Comparison of ENCODE assay signal across 2 cellular contexts in the genomic region with DNA sequence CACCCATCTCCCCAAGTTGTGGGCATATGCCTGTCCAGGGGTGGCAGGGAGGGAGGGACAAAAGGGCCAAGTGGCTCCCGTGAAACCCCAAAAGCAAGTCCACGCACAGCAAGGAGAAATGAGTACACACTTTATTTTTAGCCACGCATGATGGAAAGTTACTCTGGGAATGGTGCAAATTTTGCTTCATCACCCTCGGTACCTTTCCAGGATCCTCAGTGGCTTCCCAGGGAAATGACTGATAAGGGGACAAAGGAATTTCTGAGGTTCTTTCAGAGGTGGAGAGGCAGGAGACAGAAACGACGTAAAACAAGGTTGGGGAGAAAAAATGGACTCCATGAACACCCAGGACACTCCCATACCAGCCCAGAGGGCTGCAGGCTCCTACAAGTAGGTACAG.
TF ChIP-seq lines count a peak whose summit lies in the region.

No MANE protein-coding gene starts in this region.

TF ChIP-seq in GM23338, 12 proteins besides CTCF, POLR2A, EP300 and RAD21 (continued from another document):
- TF ChIP-seq, protein P1, sequence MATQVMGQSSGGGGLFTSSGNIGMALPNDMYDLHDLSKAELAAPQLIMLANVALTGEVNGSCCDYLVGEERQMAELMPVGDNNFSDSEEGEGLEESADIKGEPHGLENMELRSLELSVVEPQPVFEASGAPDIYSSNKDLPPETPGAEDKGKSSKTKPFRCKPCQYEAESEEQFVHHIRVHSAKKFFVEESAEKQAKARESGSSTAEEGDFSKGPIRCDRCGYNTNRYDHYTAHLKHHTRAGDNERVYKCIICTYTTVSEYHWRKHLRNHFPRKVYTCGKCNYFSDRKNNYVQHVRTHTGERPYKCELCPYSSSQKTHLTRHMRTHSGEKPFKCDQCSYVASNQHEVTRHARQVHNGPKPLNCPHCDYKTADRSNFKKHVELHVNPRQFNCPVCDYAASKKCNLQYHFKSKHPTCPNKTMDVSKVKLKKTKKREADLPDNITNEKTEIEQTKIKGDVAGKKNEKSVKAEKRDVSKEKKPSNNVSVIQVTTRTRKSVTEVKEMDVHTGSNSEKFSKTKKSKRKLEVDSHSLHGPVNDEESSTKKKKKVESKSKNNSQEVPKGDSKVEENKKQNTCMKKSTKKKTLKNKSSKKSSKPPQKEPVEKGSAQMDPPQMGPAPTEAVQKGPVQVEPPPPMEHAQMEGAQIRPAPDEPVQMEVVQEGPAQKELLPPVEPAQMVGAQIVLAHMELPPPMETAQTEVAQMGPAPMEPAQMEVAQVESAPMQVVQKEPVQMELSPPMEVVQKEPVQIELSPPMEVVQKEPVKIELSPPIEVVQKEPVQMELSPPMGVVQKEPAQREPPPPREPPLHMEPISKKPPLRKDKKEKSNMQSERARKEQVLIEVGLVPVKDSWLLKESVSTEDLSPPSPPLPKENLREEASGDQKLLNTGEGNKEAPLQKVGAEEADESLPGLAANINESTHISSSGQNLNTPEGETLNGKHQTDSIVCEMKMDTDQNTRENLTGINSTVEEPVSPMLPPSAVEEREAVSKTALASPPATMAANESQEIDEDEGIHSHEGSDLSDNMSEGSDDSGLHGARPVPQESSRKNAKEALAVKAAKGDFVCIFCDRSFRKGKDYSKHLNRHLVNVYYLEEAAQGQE (IDR thresholded peaks at IDR 0.05; ENCODE audit: unreplicated experiment): no peak
- no peak for TF ChIP-seq CREB1 (CRISPR knock-in tag; IDR thresholded peaks at IDR 0.05; ENCODE audit: low read depth)
- TF ChIP-seq POLR2AphosphoS5 (IDR thresholded peaks at IDR 0.05; ENCODE audit: low read depth): no peak
- TF ChIP-seq STAT1 (IDR thresholded peaks at IDR 0.05; ENCODE audit: unreplicated experiment): no peak
- no peak for TF ChIP-seq EZH2phosphoT487 (IDR thresholded peaks at IDR 0.05; ENCODE audit: unreplicated experiment)
- TF ChIP-seq, protein P2, sequence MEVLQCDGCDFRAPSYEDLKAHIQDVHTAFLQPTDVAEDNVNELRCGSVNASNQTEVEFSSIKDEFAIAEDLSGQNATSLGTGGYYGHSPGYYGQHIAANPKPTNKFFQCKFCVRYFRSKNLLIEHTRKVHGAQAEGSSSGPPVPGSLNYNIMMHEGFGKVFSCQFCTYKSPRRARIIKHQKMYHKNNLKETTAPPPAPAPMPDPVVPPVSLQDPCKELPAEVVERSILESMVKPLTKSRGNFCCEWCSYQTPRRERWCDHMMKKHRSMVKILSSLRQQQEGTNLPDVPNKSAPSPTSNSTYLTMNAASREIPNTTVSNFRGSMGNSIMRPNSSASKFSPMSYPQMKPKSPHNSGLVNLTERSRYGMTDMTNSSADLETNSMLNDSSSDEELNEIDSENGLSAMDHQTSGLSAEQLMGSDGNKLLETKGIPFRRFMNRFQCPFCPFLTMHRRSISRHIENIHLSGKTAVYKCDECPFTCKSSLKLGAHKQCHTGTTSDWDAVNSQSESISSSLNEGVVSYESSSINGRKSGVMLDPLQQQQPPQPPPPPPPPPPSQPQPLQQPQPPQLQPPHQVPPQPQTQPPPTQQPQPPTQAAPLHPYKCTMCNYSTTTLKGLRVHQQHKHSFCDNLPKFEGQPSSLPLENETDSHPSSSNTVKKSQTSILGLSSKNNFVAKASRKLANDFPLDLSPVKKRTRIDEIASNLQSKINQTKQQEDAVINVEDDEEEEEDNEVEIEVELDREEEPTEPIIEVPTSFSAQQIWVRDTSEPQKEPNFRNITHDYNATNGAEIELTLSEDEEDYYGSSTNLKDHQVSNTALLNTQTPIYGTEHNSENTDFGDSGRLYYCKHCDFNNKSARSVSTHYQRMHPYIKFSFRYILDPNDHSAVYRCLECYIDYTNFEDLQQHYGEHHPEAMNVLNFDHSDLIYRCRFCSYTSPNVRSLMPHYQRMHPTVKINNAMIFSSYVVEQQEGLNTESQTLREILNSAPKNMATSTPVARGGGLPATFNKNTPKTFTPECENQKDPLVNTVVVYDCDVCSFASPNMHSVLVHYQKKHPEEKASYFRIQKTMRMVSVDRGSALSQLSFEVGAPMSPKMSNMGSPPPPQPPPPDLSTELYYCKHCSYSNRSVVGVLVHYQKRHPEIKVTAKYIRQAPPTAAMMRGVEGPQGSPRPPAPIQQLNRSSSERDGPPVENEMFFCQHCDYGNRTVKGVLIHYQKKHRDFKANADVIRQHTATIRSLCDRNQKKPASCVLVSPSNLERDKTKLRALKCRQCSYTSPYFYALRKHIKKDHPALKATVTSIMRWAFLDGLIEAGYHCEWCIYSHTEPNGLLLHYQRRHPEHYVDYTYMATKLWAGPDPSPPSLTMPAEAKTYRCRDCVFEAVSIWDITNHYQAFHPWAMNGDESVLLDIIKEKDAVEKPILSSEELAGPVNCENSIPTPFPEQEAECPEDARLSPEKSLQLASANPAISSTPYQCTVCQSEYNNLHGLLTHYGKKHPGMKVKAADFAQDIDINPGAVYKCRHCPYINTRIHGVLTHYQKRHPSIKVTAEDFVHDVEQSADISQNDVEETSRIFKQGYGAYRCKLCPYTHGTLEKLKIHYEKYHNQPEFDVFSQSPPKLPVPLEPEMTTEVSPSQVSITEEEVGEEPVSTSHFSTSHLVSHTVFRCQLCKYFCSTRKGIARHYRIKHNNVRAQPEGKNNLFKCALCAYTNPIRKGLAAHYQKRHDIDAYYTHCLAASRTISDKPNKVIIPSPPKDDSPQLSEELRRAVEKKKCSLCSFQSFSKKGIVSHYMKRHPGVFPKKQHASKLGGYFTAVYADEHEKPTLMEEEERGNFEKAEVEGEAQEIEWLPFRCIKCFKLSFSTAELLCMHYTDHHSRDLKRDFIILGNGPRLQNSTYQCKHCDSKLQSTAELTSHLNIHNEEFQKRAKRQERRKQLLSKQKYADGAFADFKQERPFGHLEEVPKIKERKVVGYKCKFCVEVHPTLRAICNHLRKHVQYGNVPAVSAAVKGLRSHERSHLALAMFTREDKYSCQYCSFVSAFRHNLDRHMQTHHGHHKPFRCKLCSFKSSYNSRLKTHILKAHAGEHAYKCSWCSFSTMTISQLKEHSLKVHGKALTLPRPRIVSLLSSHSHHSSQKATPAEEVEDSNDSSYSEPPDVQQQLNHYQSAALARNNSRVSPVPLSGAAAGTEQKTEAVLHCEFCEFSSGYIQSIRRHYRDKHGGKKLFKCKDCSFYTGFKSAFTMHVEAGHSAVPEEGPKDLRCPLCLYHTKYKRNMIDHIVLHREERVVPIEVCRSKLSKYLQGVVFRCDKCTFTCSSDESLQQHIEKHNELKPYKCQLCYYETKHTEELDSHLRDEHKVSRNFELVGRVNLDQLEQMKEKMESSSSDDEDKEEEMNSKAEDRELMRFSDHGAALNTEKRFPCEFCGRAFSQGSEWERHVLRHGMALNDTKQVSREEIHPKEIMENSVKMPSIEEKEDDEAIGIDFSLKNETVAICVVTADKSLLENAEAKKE (CRISPR knock-in tag; IDR thresholded peaks at IDR 0.05): no peak
- no peak for TF ChIP-seq JUNB (IDR thresholded peaks at IDR 0.05; ENCODE audit: unreplicated experiment)
- TF ChIP-seq ZNF114 (CRISPR knock-in tag; IDR thresholded peaks at IDR 0.05): no peak
- no peak for TF ChIP-seq EZH2 (IDR thresholded peaks at IDR 0.05; ENCODE audit: low read depth, unreplicated experiment)

TF ChIP-seq in WTC11, 78 proteins besides CTCF, POLR2A, EP300 and RAD21 (continued from another document):
- no peak for TF ChIP-seq NFE2L1 (CRISPR knock-in tag; IDR thresholded peaks at IDR 0.05)
- TF ChIP-seq, protein P3, sequence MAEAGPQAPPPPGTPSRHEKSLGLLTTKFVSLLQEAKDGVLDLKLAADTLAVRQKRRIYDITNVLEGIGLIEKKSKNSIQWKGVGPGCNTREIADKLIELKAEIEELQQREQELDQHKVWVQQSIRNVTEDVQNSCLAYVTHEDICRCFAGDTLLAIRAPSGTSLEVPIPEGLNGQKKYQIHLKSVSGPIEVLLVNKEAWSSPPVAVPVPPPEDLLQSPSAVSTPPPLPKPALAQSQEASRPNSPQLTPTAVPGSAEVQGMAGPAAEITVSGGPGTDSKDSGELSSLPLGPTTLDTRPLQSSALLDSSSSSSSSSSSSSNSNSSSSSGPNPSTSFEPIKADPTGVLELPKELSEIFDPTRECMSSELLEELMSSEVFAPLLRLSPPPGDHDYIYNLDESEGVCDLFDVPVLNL (CRISPR knock-in tag; IDR thresholded peaks at IDR 0.05; ENCODE audit: borderline replicate concordance, low read depth): no peak
- TF ChIP-seq, protein P4, sequence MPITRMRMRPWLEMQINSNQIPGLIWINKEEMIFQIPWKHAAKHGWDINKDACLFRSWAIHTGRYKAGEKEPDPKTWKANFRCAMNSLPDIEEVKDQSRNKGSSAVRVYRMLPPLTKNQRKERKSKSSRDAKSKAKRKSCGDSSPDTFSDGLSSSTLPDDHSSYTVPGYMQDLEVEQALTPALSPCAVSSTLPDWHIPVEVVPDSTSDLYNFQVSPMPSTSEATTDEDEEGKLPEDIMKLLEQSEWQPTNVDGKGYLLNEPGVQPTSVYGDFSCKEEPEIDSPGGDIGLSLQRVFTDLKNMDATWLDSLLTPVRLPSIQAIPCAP (CRISPR knock-in tag; IDR thresholded peaks at IDR 0.05): no peak
- TF ChIP-seq CREB1 (CRISPR knock-in tag; IDR thresholded peaks at IDR 0.05): no peak
